ENCODE assay signal across 13 cellular contexts in the genomic region with DNA sequence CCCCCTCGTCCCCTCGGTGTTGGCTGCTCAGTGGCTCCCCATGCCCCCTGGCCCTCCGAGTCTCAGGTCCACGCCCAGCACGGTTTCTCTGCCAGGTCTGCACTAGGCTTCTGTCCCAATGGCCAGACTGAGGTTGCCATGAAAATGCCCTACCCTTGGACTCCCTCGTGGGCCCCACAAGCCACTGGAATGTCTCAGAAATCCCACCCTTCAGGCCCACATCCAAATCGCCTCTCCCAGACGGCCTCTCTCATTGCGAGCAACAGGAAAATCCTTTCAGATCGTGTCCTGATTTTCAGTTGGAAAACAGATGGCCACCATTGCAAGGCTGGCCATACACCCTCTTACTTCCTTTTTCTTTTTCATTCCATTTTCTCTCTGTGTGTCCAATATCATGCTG.
DNase-seq lines count a peak whose midpoint lies in the region; ATAC-seq, FAIRE-seq and TF ChIP-seq lines count a peak whose summit lies in the region.
"Had no signal": no experiment of that assay in that cellular context is flagged by ENCODE, and none has a peak within 500 bp of the region (broad histone marks: within the 10 kb centered on the region; RNA-seq: fewer than 3 reads in every experiment).

No MANE protein-coding gene starts in this region.

- TF ChIP-seq POLR2A in spleen (IDR thresholded peaks at IDR 0.05): no peak

- H3K4me2 ChIP-seq in GM23338 (no peak overlapping the region), astrocyte (ENCODE audit: low read length) (no peak overlapping the region)

- peaks cover 37% of the 10 kb centered on the region for H3F3A ChIP-seq in GM23338 (replicated peaks; ENCODE audit: low read depth)

- no peaks in the 10 kb centered on the region; the same call in 2 of the 3 replicates for H3K36me3 Mint-ChIP-seq in GM23338 (ENCODE audit: low read depth)
- H3K36me3 Mint-ChIP-seq in astrocyte (ENCODE audit: low read depth, unreplicated experiment): peaks cover 2% of the 10 kb centered on the region

- H3K9me3 Mint-ChIP-seq in GM23338: no peaks in the 10 kb centered on the region; the same call in none of the 3 replicates
- H3K9me3 Mint-ChIP-seq in astrocyte (ENCODE audit: unreplicated experiment): no peaks in the 10 kb centered on the region

- H3K9ac ChIP-seq in astrocyte (ENCODE audit: low read length) (no peak overlapping the region), kidney (ENCODE audit: low read length in 2 of 2) (no peak overlapping the region)

- H3K4me1 Mint-ChIP-seq in GM23338: peaks cover 58% of the 10 kb centered on the region
- peaks cover 60% of the 10 kb centered on the region for H3K4me1 Mint-ChIP-seq in astrocyte (ENCODE audit: low read depth, unreplicated experiment)

- H3K9me3 ChIP-seq in astrocyte (ENCODE audit: insufficient read depth, low read depth, low read length) (no peaks in the 10 kb centered on the region), kidney (ENCODE audit: control insufficient read depth in 1 of 2, low read length in 2 of 2) (no peaks in the 10 kb centered on the region), spleen (no peaks in the 10 kb centered on the region)
- H3K9me3 ChIP-seq: colonic mucosa had no signal

- peaks cover 51% of the 10 kb centered on the region for H3K4me1 ChIP-seq in GM23338 (ENCODE audit: insufficient read depth)
- peaks cover 65% of the 10 kb centered on the region for H3K4me1 ChIP-seq in astrocyte (ENCODE audit: insufficient read depth, low read length)
- peaks cover 57% of the 10 kb centered on the region in 2 donors for H3K4me1 ChIP-seq in kidney (ENCODE audit: control insufficient read depth in 1 of 2, insufficient read depth in 1 of 2, low read depth in 1 of 2, low read length in 2 of 2)
- peaks cover 43 to 91% (median 71%) of the 10 kb centered on the region in 6 donors for H3K4me1 ChIP-seq in spleen

- no peak overlapping the region for H3K27ac Mint-ChIP-seq in GM23338
- H3K27ac Mint-ChIP-seq in astrocyte (ENCODE audit: unreplicated experiment): peak overlapping the region; percentile 67
- H3K27ac Mint-ChIP-seq: progenitor cell of endocrine pancreas had no signal

- TF ChIP-seq CTCF in GM23338 (conservative IDR thresholded peaks at IDR 0.05; ENCODE audit: low read depth in 2 of 2) (no peak), astrocyte (IDR thresholded peaks at IDR 0.05; ENCODE audit: insufficient read depth, low read depth, low read length) (no peak), kidney (IDR thresholded peaks at IDR 0.05; ENCODE audit: borderline replicate concordance, extremely low read depth, insufficient read depth) (no peak), spleen (IDR thresholded peaks at IDR 0.05 in 8 of 11, conservative IDR thresholded peaks at IDR 0.05 in 3 of 11) (no peak)

- FAIRE-seq in astrocyte (lab: Jason Lieb, UNC): no peak
- FAIRE-seq in kidney (lab: Jason Lieb, UNC): no peak

- DNase-seq in GM23338 (ENCODE audit: low spot score) (no peak), astrocyte (ENCODE audit: low read depth) (peak; percentile 47), kidney (no peak), spleen (no peak), NCI-H748 treated with DMSO at 0.1 percent for 48 hours (lab: John Stamatoyannopoulos, UW) (no peak), ureter (ENCODE audit: low spot score) (no peak), iPS-NIHi7 (ENCODE audit: extremely low spot score) (no peak), midbrain (lab: John Stamatoyannopoulos, UW) (no peak)
- DNase-seq: activated naive CD4-positive, alpha-beta T cell; colonic mucosa; T-helper 2 cell had no signal

- H3K36me3 ChIP-seq in GM23338 (ENCODE audit: insufficient read depth): no peaks in the 10 kb centered on the region
- no peaks in the 10 kb centered on the region for H3K36me3 ChIP-seq in astrocyte (ENCODE audit: insufficient read depth, low read length)
- no peaks in the 10 kb centered on the region for H3K36me3 ChIP-seq in kidney (ENCODE audit: control insufficient read depth in 1 of 2, insufficient read depth in 2 of 2, low read length in 2 of 2)
- H3K36me3 ChIP-seq in spleen: no peaks in the 10 kb centered on the region
- H3K36me3 ChIP-seq: colonic mucosa had no signal

- no peaks in the 10 kb centered on the region for H3K9me2 ChIP-seq in GM23338 (ENCODE audit: insufficient read depth)

- H3K79me2 ChIP-seq in GM23338 (replicated peaks; ENCODE audit: insufficient read depth): no peaks in the 10 kb centered on the region
- H3K79me2 ChIP-seq in astrocyte (ENCODE audit: insufficient read depth, low read length): no peaks in the 10 kb centered on the region

- 59 to 85% (median 72%) methylated on average over 10 of the region's 10 CpGs for WGBS in spleen, 5 donors

- H3K4me3 ChIP-seq in GM23338 (no peak overlapping the region), astrocyte (ENCODE audit: insufficient read depth, low read depth, low read length) (no peak overlapping the region), kidney (ENCODE audit: low read length in 2 of 2) (no peak overlapping the region), spleen (no peak overlapping the region)
- H3K4me3 ChIP-seq: colonic mucosa had no signal

- ATAC-seq in GM23338: no peak

- H4K20me1 ChIP-seq in GM23338 (replicated peaks; ENCODE audit: insufficient read depth): no peaks in the 10 kb centered on the region
- no peaks in the 10 kb centered on the region for H4K20me1 ChIP-seq in astrocyte (ENCODE audit: insufficient read depth, low read length)

- no peak overlapping the region; the same call in 2 of the 3 replicates for H3K4me3 Mint-ChIP-seq in GM23338
- H3K4me3 Mint-ChIP-seq in astrocyte (ENCODE audit: unreplicated experiment): no peak overlapping the region

- H3K27me3 ChIP-seq in GM23338 (ENCODE audit: insufficient read depth) (no peaks in the 10 kb centered on the region), astrocyte (ENCODE audit: insufficient read depth, low read length) (no peaks in the 10 kb centered on the region), spleen (replicated peaks in 1 of 7) (no peaks in the 10 kb centered on the region)
- H3K27me3 ChIP-seq: colonic mucosa had no signal

- intact Hi-C loops in kidney (cut with DNase I): no loop called here
- intact Hi-C loops in spleen (cut with DNase I; ENCODE audit: low total_unique reads): loop anchor here (5.0 kb wide), 1 partner anchor 34 kb away; no protein-coding TSS in a partner anchor

- H2AFZ ChIP-seq in GM23338 (0 out of 2 replicates have a peak overlapping the region, but pooled peaks have one; percentile 32), astrocyte (ENCODE audit: low read depth, low read length) (peak overlapping the region; percentile 49)

- H3K27me3 Mint-ChIP-seq in GM23338 (ENCODE audit: insufficient read depth, low read depth, poor library complexity) (peaks cover 15% of the 10 kb centered on the region), astrocyte (ENCODE audit: low read depth, unreplicated experiment) (no peaks in the 10 kb centered on the region)
- H3K27me3 Mint-ChIP-seq: progenitor cell of endocrine pancreas had no signal

- H3K27ac ChIP-seq in GM23338 (ENCODE audit: low read depth) (no peak overlapping the region), astrocyte (ENCODE audit: low read depth, low read length) (peak overlapping the region; percentile 61), kidney (ENCODE audit: low read depth in 2 of 2, low read length in 2 of 2) (peak overlapping the region; percentile 50 to 88), spleen (peak overlapping the region in 7 of 8 donors; percentile 27 to 75 (median 54))
- H3K27ac ChIP-seq: colonic mucosa, HL-60 had no signal

TF ChIP-seq in GM23338, 12 proteins besides CTCF, POLR2A, EP300 and RAD21:
- TF ChIP-seq EZH2phosphoT487 (IDR thresholded peaks at IDR 0.05; ENCODE audit: unreplicated experiment) (no peak), ETS1 (IDR thresholded peaks at IDR 0.05) (no peak), STAT1 (IDR thresholded peaks at IDR 0.05; ENCODE audit: unreplicated experiment) (no peak), NANOG (IDR thresholded peaks at IDR 0.05; ENCODE audit: borderline replicate concordance) (no peak)
TF ChIP-seq in GM23338: peak in this region for 0.
